Comparison of ENCODE assay signal across 8 cellular contexts in genomic region chr10:60777696-60778213, GRCh38. TPM values are rescaled to one million over a fixed set of nuclear protein-coding genes. Genes with fewer than 3 reads are reported as not detected.
A peak's percentile ranks its signal among the peaks of the same experiment; 100 is the strongest.
DNase-seq lines count a peak whose midpoint lies in the region; ATAC-seq and TF ChIP-seq lines count a peak whose summit lies in the region.

No MANE protein-coding gene starts in this region.

- H3K27me3 ChIP-seq in PC-9 (ENCODE audit: insufficient read depth, low read depth) = no peaks in the 10 kb centered on the region
- no peaks in the 10 kb centered on the region for H3K27me3 ChIP-seq in foreskin keratinocyte

- H3K27ac ChIP-seq in PC-9 (peak overlapping the region; percentile 52; the same call in 1 of the 2 replicates), foreskin keratinocyte (peak overlapping the region; percentile 43), skin epidermis (peak overlapping the region in 11 of 21 experiments; percentile 23 to 75 (median 51))

- peaks cover 17% of the 10 kb centered on the region for H3K36me3 ChIP-seq in PC-9 (ENCODE audit: low read depth)

- peaks cover 14% of the 10 kb centered on the region; the same call in 1 of the 2 replicates for H4K20me1 ChIP-seq in PC-9 (ENCODE audit: insufficient read depth)

- H3K9me2 ChIP-seq in PC-9 (ENCODE audit: insufficient read depth) = no peaks in the 10 kb centered on the region

- TF ChIP-seq CTCF in HFF-Myc (IDR thresholded peaks at IDR 0.05; ENCODE audit: low read depth, low read length, missing control alignments) (no peak), PC-9 (conservative IDR thresholded peaks at IDR 0.05) (no peak), foreskin keratinocyte (conservative IDR thresholded peaks at IDR 0.05) (no peak)

- H3K4me3 ChIP-seq in HFF-Myc (replicated peaks; ENCODE audit: low read depth, low read length) (peak overlapping the region; percentile 88), PC-9 (peak overlapping the region; percentile 91; the same call in 1 of the 2 replicates), skin epidermis (peak overlapping the region; percentile 61 to 78 (median 67))

- DNase-seq in HFF-Myc (ENCODE audit: extremely low read depth, low read depth) (no peak), PC-9 (no peak), foreskin keratinocyte (no peak), SKM-1 (lab: John Stamatoyannopoulos, UW; ENCODE audit: unreplicated experiment) (no peak), NCI-H82 treated with DMSO at 0.1 percent for 48 hours (lab: John Stamatoyannopoulos, UW; ENCODE audit: unreplicated experiment) (no peak), hippocampal formation (lab: John Stamatoyannopoulos, UW) (no peak)

- H3K79me2 ChIP-seq in PC-9 (ENCODE audit: low read depth) = peaks cover 44% of the 10 kb centered on the region

- no peaks in the 10 kb centered on the region for H3K9me3 ChIP-seq in PC-9 (ENCODE audit: insufficient read depth, low read depth)

- H2AFZ ChIP-seq in PC-9 = peak overlapping the region; percentile 86

- peak overlapping the region; percentile 87 for H3K4me2 ChIP-seq in PC-9

- CTCF ChIA-PET in PC-9 (lab: Charles Lee) = interaction anchor here (1.0 kb wide), 1 partner anchor 8 kb away, joined by 3 read pairs; no protein-coding TSS in a partner anchor

- intact Hi-C loops in PC-9 (cut with micrococcal nuclease; ENCODE audit: unreplicated experiment) = loop anchor here (2.0 to 10.0 kb wide), 2 partner anchors 45 to 543 kb away; no protein-coding TSS in a partner anchor

- POLR2A ChIA-PET in PC-9 (lab: Charles Lee; ENCODE audit: unreplicated experiment) = interaction anchor here (0.5 to 0.7 kb wide), 3 partner anchors 24 to 351 kb away, joined by 3 read pairs; no protein-coding TSS in a partner anchor

- peaks cover 28% of the 10 kb centered on the region for H3K4me1 ChIP-seq in PC-9 (replicated peaks; ENCODE audit: insufficient read depth)
- H3K4me1 ChIP-seq in foreskin keratinocyte = peaks cover 23% of the 10 kb centered on the region

- TSS peak; percentile 90 for BruUV-seq in PC-9 (replicated peaks; lab: Mats Ljungman, UMichigan)

- peak; percentile 6 for ATAC-seq in GM18499 (IDR thresholded peaks at IDR 0.05; ENCODE audit: insufficient read depth, unreplicated experiment)
- ATAC-seq in foreskin keratinocyte = peak; percentile 0

- peaks cover 6% of the 10 kb centered on the region; the same call in 1 of the 2 replicates for H3F3A ChIP-seq in PC-9 (ENCODE audit: insufficient read depth, low read depth)

RNA-seq across cellular contexts. Expression of gene CDK1, which starts 0.5 kb away (rescaled TPM):
- total RNA-seq in PC-9 (2021) (94.4 and 137 TPM in 2 replicates), foreskin keratinocyte (88.8 and 105 TPM in 2 replicates)
- polyA plus RNA-seq in foreskin keratinocyte = 52.4 and 84.9 TPM in 2 replicates
